1 cellular context compared by ENCODE assay signal in the genomic region with DNA sequence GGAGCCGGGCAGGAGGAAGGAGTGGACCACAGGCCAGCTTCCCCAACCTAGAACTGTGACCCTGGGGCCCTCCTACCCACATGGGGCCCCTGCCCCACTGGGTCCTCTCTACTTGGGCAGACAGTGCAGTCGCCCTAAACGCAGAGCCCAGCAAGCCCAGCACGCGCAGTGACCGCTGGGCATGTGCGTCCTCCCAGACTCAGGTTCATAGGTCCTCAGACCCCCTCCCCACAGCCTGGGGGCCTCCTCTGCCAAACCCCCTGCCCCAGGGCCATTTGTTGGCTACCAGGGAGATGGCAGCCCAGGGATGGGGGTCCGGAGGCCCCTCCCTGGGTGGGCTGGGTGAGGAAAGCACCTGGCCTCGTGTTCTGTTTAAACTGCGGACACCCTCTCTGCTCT.
TF ChIP-seq lines count a peak whose summit lies in the region.

No MANE protein-coding gene starts in this region.

TF ChIP-seq in HCT116, 20 proteins besides CTCF, POLR2A, EP300 and RAD21 (continued from another document):
- TF ChIP-seq POLR2AphosphoS5 (IDR thresholded peaks at IDR 0.05; ENCODE audit: low read depth, low read length): no peak
- TF ChIP-seq FOSL1 (IDR thresholded peaks at IDR 0.05; ENCODE audit: low read depth): no peak
- no peak for TF ChIP-seq SP1 (IDR thresholded peaks at IDR 0.05; ENCODE audit: low read depth)
- TF ChIP-seq, protein P1, sequence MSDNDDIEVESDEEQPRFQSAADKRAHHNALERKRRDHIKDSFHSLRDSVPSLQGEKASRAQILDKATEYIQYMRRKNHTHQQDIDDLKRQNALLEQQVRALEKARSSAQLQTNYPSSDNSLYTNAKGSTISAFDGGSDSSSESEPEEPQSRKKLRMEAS (IDR thresholded peaks at IDR 0.05): no peak
- no peak for TF ChIP-seq EZH2 (IDR thresholded peaks at IDR 0.05)
- TF ChIP-seq SRF (IDR thresholded peaks at IDR 0.05; ENCODE audit: low read depth): no peak
- TF ChIP-seq ZNF274 (IDR thresholded peaks at IDR 0.05; ENCODE audit: low read depth, low read length): no peak
- TF ChIP-seq, protein P2, sequence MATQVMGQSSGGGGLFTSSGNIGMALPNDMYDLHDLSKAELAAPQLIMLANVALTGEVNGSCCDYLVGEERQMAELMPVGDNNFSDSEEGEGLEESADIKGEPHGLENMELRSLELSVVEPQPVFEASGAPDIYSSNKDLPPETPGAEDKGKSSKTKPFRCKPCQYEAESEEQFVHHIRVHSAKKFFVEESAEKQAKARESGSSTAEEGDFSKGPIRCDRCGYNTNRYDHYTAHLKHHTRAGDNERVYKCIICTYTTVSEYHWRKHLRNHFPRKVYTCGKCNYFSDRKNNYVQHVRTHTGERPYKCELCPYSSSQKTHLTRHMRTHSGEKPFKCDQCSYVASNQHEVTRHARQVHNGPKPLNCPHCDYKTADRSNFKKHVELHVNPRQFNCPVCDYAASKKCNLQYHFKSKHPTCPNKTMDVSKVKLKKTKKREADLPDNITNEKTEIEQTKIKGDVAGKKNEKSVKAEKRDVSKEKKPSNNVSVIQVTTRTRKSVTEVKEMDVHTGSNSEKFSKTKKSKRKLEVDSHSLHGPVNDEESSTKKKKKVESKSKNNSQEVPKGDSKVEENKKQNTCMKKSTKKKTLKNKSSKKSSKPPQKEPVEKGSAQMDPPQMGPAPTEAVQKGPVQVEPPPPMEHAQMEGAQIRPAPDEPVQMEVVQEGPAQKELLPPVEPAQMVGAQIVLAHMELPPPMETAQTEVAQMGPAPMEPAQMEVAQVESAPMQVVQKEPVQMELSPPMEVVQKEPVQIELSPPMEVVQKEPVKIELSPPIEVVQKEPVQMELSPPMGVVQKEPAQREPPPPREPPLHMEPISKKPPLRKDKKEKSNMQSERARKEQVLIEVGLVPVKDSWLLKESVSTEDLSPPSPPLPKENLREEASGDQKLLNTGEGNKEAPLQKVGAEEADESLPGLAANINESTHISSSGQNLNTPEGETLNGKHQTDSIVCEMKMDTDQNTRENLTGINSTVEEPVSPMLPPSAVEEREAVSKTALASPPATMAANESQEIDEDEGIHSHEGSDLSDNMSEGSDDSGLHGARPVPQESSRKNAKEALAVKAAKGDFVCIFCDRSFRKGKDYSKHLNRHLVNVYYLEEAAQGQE (IDR thresholded peaks at IDR 0.05; ENCODE audit: low read depth): no peak
- TF ChIP-seq CBX3 (IDR thresholded peaks at IDR 0.05; ENCODE audit: low read depth): no peak
- no peak for TF ChIP-seq EZH2phosphoT487 (IDR thresholded peaks at IDR 0.05; ENCODE audit: borderline replicate concordance)
TF ChIP-seq in HCT116: peak in this region for 0.
